Comparison of ENCODE assay signal across 14 cellular contexts in the genomic region with DNA sequence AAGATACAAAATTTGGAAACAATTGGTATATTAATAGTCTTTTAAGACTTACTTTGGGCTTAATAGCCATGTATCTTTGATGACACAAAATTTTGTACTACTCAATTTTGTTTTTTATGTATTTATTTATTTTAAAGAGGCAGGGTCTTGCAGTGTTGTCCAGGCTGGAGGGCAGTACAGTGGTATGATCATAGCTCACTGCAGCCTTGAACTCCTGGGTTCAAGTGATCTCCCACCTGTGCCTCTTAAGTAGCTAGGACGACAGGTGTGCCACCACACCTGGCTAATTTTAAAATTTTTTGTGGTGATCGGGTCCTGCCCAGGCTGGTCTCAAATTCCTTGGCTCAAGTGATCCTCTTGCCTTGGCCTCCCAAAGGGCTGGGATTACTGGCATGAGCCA. TPM values are rescaled to one million over a fixed set of nuclear protein-coding genes. Genes with fewer than 3 reads are reported as not detected.
DNase-seq lines count a peak whose midpoint lies in the region; ATAC-seq and TF ChIP-seq lines count a peak whose summit lies in the region.
"Had no signal": no experiment of that assay in that cellular context is flagged by ENCODE, and none has a peak within 500 bp of the region (broad histone marks: within the 10 kb centered on the region; RNA-seq: fewer than 3 reads in every experiment).

No MANE protein-coding gene starts in this region.

- TF ChIP-seq CTCF in WTC11 (IDR thresholded peaks at IDR 0.05) (no peak), neural crest cell (conservative IDR thresholded peaks at IDR 0.05) (no peak), endothelial cell (IDR thresholded peaks at IDR 0.05; ENCODE audit: unreplicated experiment) (no peak)

- H3K27me3 Mint-ChIP-seq in WTC11 (ENCODE audit: low read depth) (no peaks in the 10 kb centered on the region), neural crest cell (ENCODE audit: low read depth) (no peaks in the 10 kb centered on the region), endothelial cell (ENCODE audit: unreplicated experiment) (peaks cover 2% of the 10 kb centered on the region)
- no peaks in the 10 kb centered on the region for H3K27me3 Mint-ChIP-seq in dendritic cell treated with granulocyte-macrophage colony-stimulating factor and Interleukin-4, amounts not matched to agents 40 ng/mL and 50 ng/mL, for 4 days
- H3K27me3 Mint-ChIP-seq: B cell had no signal

- CTCF ChIA-PET in WTC11 (lab: Charles Lee), result interaction anchor here (1.7 kb wide), 1 partner anchor 7 kb away, joined by 9 read pairs; a partner anchor contains a TSS

- H3K27ac Mint-ChIP-seq in WTC11 (peak overlapping the region; percentile 27; the same call in 1 of the 2 replicates), neural crest cell (ENCODE audit: unreplicated experiment) (no peak overlapping the region), endothelial cell (ENCODE audit: unreplicated experiment) (no peak overlapping the region)
- H3K27ac Mint-ChIP-seq in dendritic cell treated with granulocyte-macrophage colony-stimulating factor and Interleukin-4, amounts not matched to agents 40 ng/mL and 50 ng/mL, for 4 days, result no peak overlapping the region
- H3K27ac Mint-ChIP-seq: B cell; CD8-positive, alpha-beta T cell had no signal

- intact Hi-C loops in dendritic cell treated with granulocyte-macrophage colony-stimulating factor and Interleukin-4, amounts not matched to agents 40 ng/mL and 50 ng/mL, for 4 days (cut with micrococcal nuclease), result loop anchor here (10.0 kb wide), 1 partner anchor 96 kb away; no protein-coding TSS in a partner anchor

- POLR2A ChIA-PET in WTC11 (lab: Charles Lee), result no interaction called here

- DNase-seq in WTC11 (ENCODE audit: low spot score), result no peak
- no peak for DNase-seq in neural crest cell (ENCODE audit: low read depth, low spot score)
- no peak for DNase-seq in endothelial cell (ENCODE audit: low spot score)
- no peak for DNase-seq in activated CD4-positive, alpha-beta T cell treated with anti-CD3 and anti-CD28 coated beads, Interleukin-2, amount 50 U/mL, for 4 hours
- DNase-seq: Calu3; CD8-positive, alpha-beta T cell; DMS53; DND-41; EL; H9 had no signal

- no peak for ATAC-seq in WTC11
- no peak for ATAC-seq in HG03469 (IDR thresholded peaks at IDR 0.05; ENCODE audit: unreplicated experiment)
- ATAC-seq: CD8-positive, alpha-beta T cell; GM12878 had no signal

- no peaks in the 10 kb centered on the region for H3K9me3 Mint-ChIP-seq in WTC11
- no peaks in the 10 kb centered on the region for H3K9me3 Mint-ChIP-seq in dendritic cell treated with granulocyte-macrophage colony-stimulating factor and Interleukin-4, amounts not matched to agents 40 ng/mL and 50 ng/mL, for 4 days
- no peaks in the 10 kb centered on the region for H3K9me3 Mint-ChIP-seq in neural crest cell
- H3K9me3 Mint-ChIP-seq in endothelial cell (ENCODE audit: unreplicated experiment), result no peaks in the 10 kb centered on the region
- H3K9me3 Mint-ChIP-seq: CD8-positive, alpha-beta T cell; H9 had no signal

- H3K36me3 Mint-ChIP-seq in WTC11 (no peaks in the 10 kb centered on the region), neural crest cell (ENCODE audit: low read depth) (no peaks in the 10 kb centered on the region), endothelial cell (ENCODE audit: low read depth, unreplicated experiment) (no peaks in the 10 kb centered on the region)
- peaks cover 41% of the 10 kb centered on the region for H3K36me3 Mint-ChIP-seq in dendritic cell treated with granulocyte-macrophage colony-stimulating factor and Interleukin-4, amounts not matched to agents 40 ng/mL and 50 ng/mL, for 4 days (ENCODE audit: low read depth)
- H3K36me3 Mint-ChIP-seq: CD8-positive, alpha-beta T cell had no signal

- H3K4me3 Mint-ChIP-seq in WTC11 (no peak overlapping the region), neural crest cell (peak overlapping the region; percentile 54), endothelial cell (ENCODE audit: unreplicated experiment) (no peak overlapping the region)
- peak overlapping the region; percentile 44 for H3K4me3 Mint-ChIP-seq in dendritic cell treated with granulocyte-macrophage colony-stimulating factor and Interleukin-4, amounts not matched to agents 40 ng/mL and 50 ng/mL, for 4 days
- H3K4me3 Mint-ChIP-seq: B cell; CD8-positive, alpha-beta T cell had no signal

- H3K4me1 Mint-ChIP-seq in WTC11 (peaks cover 47% of the 10 kb centered on the region), neural crest cell (peaks cover 52% of the 10 kb centered on the region), endothelial cell (ENCODE audit: unreplicated experiment) (peaks cover 27% of the 10 kb centered on the region)
- H3K4me1 Mint-ChIP-seq in dendritic cell treated with granulocyte-macrophage colony-stimulating factor and Interleukin-4, amounts not matched to agents 40 ng/mL and 50 ng/mL, for 4 days (ENCODE audit: low read depth), result peaks cover 22% of the 10 kb centered on the region

TF ChIP-seq in WTC11, 78 proteins besides CTCF, POLR2A, EP300 and RAD21:
- TF ChIP-seq FOXK1 (CRISPR knock-in tag; IDR thresholded peaks at IDR 0.05) (no peak), ZNF121 (CRISPR knock-in tag; IDR thresholded peaks at IDR 0.05) (peak; percentile 73; the same call in 1 of the 2 replicates)
TF ChIP-seq in WTC11: peak in this region for 1.

RNA-seq across cellular contexts. Expression of a gene that starts 6.5 kb away (rescaled TPM):
- 35.9 to 37.1 TPM (median 36.1 TPM) in 3 replicates for total RNA-seq in WTC11 (2021)
- total RNA-seq in neural crest cell, result 40.0 and 44.2 TPM in 2 replicates
- total RNA-seq in endothelial cell (ENCODE audit: unreplicated experiment), result 29.3 TPM

Comparison
In these comparisons a context has a peak if more than half of its experiments do, and no peak if none do; other contexts are left out.
1. H3K4me3 Mint-ChIP-seq: peak in dendritic cell treated with granulocyte-macrophage colony-stimulating factor and Interleukin-4, amounts not matched to agents 40 ng/mL and 50 ng/mL, for 4 days (single experiment) and neural crest cell (single experiment); none in WTC11 (single experiment) and endothelial cell (single experiment).